Comparison of ENCODE assay signal across 37 cellular contexts in genomic region chr5:31579558-31579957, GRCh38. TPM values are rescaled to one million over a fixed set of nuclear protein-coding genes. Genes with fewer than 3 reads are reported as not detected.
"Had no signal": no experiment of that assay in that cellular context is flagged by ENCODE, and none has a peak within 500 bp of the region (broad histone marks: within the 10 kb centered on the region; RNA-seq: fewer than 3 reads in every experiment).

No MANE protein-coding gene starts in this region.

- ATAC-seq: activated CD8-positive, alpha-beta T cell treated with anti-CD3 and anti-CD28 coated beads for 36 hours; activated naive CD4-positive, alpha-beta T cell treated with anti-CD3 and anti-CD28 coated beads, Interleukin-2, amount 50 U/mL, for 72 hours; activated T-cell treated with anti-CD3 and anti-CD28 coated beads, Interleukin-2, amount 50 U/mL, for 4 hours; activated T-cell treated with anti-CD3 and anti-CD28 coated beads, Interleukin-2, amount 50 U/mL, for 72 hours; activated T-helper 17 cell treated with anti-CD3 and anti-CD28 coated beads, Interleukin-2, amount 50 U/mL, for 72 hours had no signal

- H3K4me1 Mint-ChIP-seq: activated B cell treated with CpG ODN at 0.5 μM for 24 hours; activated CD4-positive, alpha-beta T cell treated with anti-CD3 and anti-CD28 coated beads, Interleukin-2, amount 10 ng/mL, durations not matched to agents 24 days and 14 days; activated naive CD8-positive, alpha-beta T cell treated with anti-CD3 and anti-CD28 coated beads for 36 hours; activated T-helper 17 cell treated with anti-CD3 and anti-CD28 coated beads, Interleukin-2, amount 50 U/mL, for 72 hours; brain; central memory CD8-positive, alpha-beta T cell had no signal

- H3K27me3 Mint-ChIP-seq: brain had no signal

- H3K36me3 ChIP-seq: ascending aorta, cardiac muscle cell, WERI-Rb-1 had no signal

- H3K36me3 Mint-ChIP-seq: activated CD4-positive, alpha-beta memory T cell treated with anti-CD3 and anti-CD28 coated beads for 36 hours; activated naive CD4-positive, alpha-beta T cell treated with anti-CD3 and anti-CD28 coated beads, Interleukin-2, amount 50 U/mL, for 72 hours; activated naive CD8-positive, alpha-beta T cell treated with anti-CD3 and anti-CD28 coated beads for 36 hours; brain had no signal

- H3K27ac Mint-ChIP-seq: activated B cell treated with CpG ODN at 0.5 μM for 24 hours; activated CD4-positive, alpha-beta memory T cell treated with anti-CD3 and anti-CD28 coated beads for 36 hours; activated CD4-positive, alpha-beta T cell treated with anti-CD3 and anti-CD28 coated beads, Interleukin-2, amount 10 ng/mL, durations not matched to agents 24 days and 14 days; activated CD8-positive, alpha-beta T cell treated with anti-CD3 and anti-CD28 coated beads for 36 hours; activated naive CD4-positive, alpha-beta T cell treated with anti-CD3 and anti-CD28 coated beads for 36 hours; activated naive CD8-positive, alpha-beta T cell treated with anti-CD3 and anti-CD28 coated beads for 36 hours; activated T-cell treated with anti-CD3 and anti-CD28 coated beads, Interleukin-2, amount 50 U/mL, for 72 hours; activated T-helper 1 cell treated with anti-CD3 and anti-CD28 coated beads, Interleukin-12 subunit alpha, Interleukin-12 subunit beta, Interleukin-2, Interleukin-4 antibody, amounts not matched to agents 30 ng/mL and 10 ng/mL and 1 ng/mL, durations not matched to agents 14 hours and 24 hours and 36 hours; activated T-helper 17 cell treated with anti-CD3 and anti-CD28 coated beads, Interleukin-2, amount 50 U/mL, for 72 hours; brain; T-helper 1 cell treated with Interleukin-12 subunit alpha and Interleukin-12 subunit beta and Interleukin-4 antibody, amounts not matched to agents 30 μg/mL and 1 μg/mL, for 36 hours; T-helper 2 cell treated with Interferon-gamma antibody and Interleukin-4, amounts not matched to agents 5 μg/mL and 100 μg/mL, for 36 hours had no signal

- H3K27me3 ChIP-seq: ascending aorta, cardiac muscle cell had no signal

- H3K4me3 ChIP-seq: ascending aorta, cardiac muscle cell had no signal

- H3K4me1 ChIP-seq: ascending aorta had no signal

- H3K4me3 Mint-ChIP-seq: activated B cell treated with CpG ODN at 0.5 μM for 24 hours; activated CD4-positive, alpha-beta memory T cell treated with anti-CD3 and anti-CD28 coated beads for 36 hours; activated CD4-positive, alpha-beta T cell treated with anti-CD3 and anti-CD28 coated beads, Interleukin-2, amount 10 ng/mL, durations not matched to agents 24 days and 14 days; activated CD8-positive, alpha-beta T cell treated with anti-CD3 and anti-CD28 coated beads for 36 hours; activated naive CD4-positive, alpha-beta T cell treated with anti-CD3 and anti-CD28 coated beads for 36 hours; activated naive CD8-positive, alpha-beta T cell treated with anti-CD3 and anti-CD28 coated beads for 36 hours; activated T-cell treated with anti-CD3 and anti-CD28 coated beads, Interleukin-2, amount 50 U/mL, for 4 hours; activated T-cell treated with anti-CD3 and anti-CD28 coated beads, Interleukin-2, amount 50 U/mL, for 72 hours; activated T-helper 1 cell treated with anti-CD3 and anti-CD28 coated beads, Interleukin-12 subunit alpha, Interleukin-12 subunit beta, Interleukin-2, Interleukin-4 antibody, amounts not matched to agents 30 ng/mL and 10 ng/mL and 1 ng/mL, durations not matched to agents 14 hours and 24 hours and 36 hours; activated T-helper 17 cell treated with anti-CD3 and anti-CD28 coated beads, Interleukin-2, amount 50 U/mL, for 72 hours; brain; central memory CD8-positive, alpha-beta T cell; T-helper 1 cell treated with Interleukin-12 subunit alpha and Interleukin-12 subunit beta and Interleukin-4 antibody, amounts not matched to agents 30 μg/mL and 1 μg/mL, for 36 hours; T-helper 2 cell treated with Interferon-gamma antibody and Interleukin-4, amounts not matched to agents 5 μg/mL and 100 μg/mL, for 36 hours had no signal

- DNase-seq: activated B cell treated with CpG ODN at 0.5 μM for 24 hours; activated CD4-positive, alpha-beta memory T cell treated with anti-CD3 and anti-CD28 coated beads for 36 hours; activated CD4-positive, alpha-beta T cell treated with anti-CD3 and anti-CD28 coated beads for 4 hours; activated CD4-positive, alpha-beta T cell treated with anti-CD3 and anti-CD28 coated beads, Interleukin-2, amount 10 ng/mL, durations not matched to agents 24 days and 14 days; activated CD4-positive, alpha-beta T cell treated with anti-CD3 and anti-CD28 coated beads, Interleukin-2, amount 50 U/mL, for 1 hour; activated CD4-positive, alpha-beta T cell treated with anti-CD3 and anti-CD28 coated beads, Interleukin-2, amount 50 U/mL, for 4 hours; activated CD4-positive, CD25-positive, alpha-beta regulatory T cell treated with anti-CD3 and anti-CD28 coated beads, Interleukin-2, amount 50 U/mL, for 72 hours; activated CD8-positive, alpha-beta memory T cell treated with anti-CD3 and anti-CD28 coated beads, Interleukin-2, amount 50 U/mL, for 4 hours; activated CD8-positive, alpha-beta T cell treated with anti-CD3 and anti-CD28 coated beads for 36 hours; activated effector memory CD4-positive, alpha-beta T cell treated with anti-CD3 and anti-CD28 coated beads, Interleukin-2, amount 50 U/mL, for 16 hours; activated gamma-delta T cell treated with Interleukin-2 at 50 U/mL for 16 hours; activated naive CD4-positive, alpha-beta T cell; activated naive CD4-positive, alpha-beta T cell treated with anti-CD3 and anti-CD28 coated beads for 36 hours; activated naive CD4-positive, alpha-beta T cell treated with anti-CD3 and anti-CD28 coated beads, Interleukin-2, amount 50 U/mL, for 16 hours; activated naive CD8-positive, alpha-beta T cell treated with anti-CD3 and anti-CD28 coated beads for 36 hours; activated T-cell treated with anti-CD3 and anti-CD28 coated beads for 4 hours; activated T-cell treated with anti-CD3 and anti-CD28 coated beads, Interleukin-2, amount 50 U/mL, for 1 hour; activated T-cell treated with anti-CD3 and anti-CD28 coated beads, Interleukin-2, amount 50 U/mL, for 4 hours; activated T-cell treated with anti-CD3 and anti-CD28 coated beads, Interleukin-2, amount 50 U/mL, for 72 hours; amygdala; anterior cingulate cortex; caudate nucleus; cerebellar nuclear complex; T-helper 1 cell; T-helper 2 cell; T-helper 9 cell; WERI-Rb-1 had no signal

- FAIRE-seq: bronchial epithelial cell had no signal

- H3K9me3 ChIP-seq: ascending aorta had no signal

- H3K9me3 Mint-ChIP-seq: activated B cell treated with CpG ODN at 0.5 μM for 24 hours; activated CD4-positive, alpha-beta memory T cell treated with anti-CD3 and anti-CD28 coated beads for 36 hours; activated CD4-positive, alpha-beta T cell treated with anti-CD3 and anti-CD28 coated beads, Interleukin-2, amount 10 ng/mL, durations not matched to agents 24 days and 14 days; activated CD8-positive, alpha-beta T cell treated with anti-CD3 and anti-CD28 coated beads for 36 hours; activated naive CD4-positive, alpha-beta T cell treated with anti-CD3 and anti-CD28 coated beads for 36 hours; activated naive CD4-positive, alpha-beta T cell treated with anti-CD3 and anti-CD28 coated beads, Interleukin-2, amount 50 U/mL, for 72 hours; activated naive CD8-positive, alpha-beta T cell treated with anti-CD3 and anti-CD28 coated beads for 36 hours; activated T-cell treated with anti-CD3 and anti-CD28 coated beads, Interleukin-2, amount 50 U/mL, for 4 hours; activated T-cell treated with anti-CD3 and anti-CD28 coated beads, Interleukin-2, amount 50 U/mL, for 72 hours; activated T-helper 1 cell treated with anti-CD3 and anti-CD28 coated beads, Interleukin-12 subunit alpha, Interleukin-12 subunit beta, Interleukin-2, Interleukin-4 antibody, amounts not matched to agents 30 ng/mL and 10 ng/mL and 1 ng/mL, durations not matched to agents 14 hours and 24 hours and 36 hours; activated T-helper 17 cell treated with anti-CD3 and anti-CD28 coated beads, Interleukin-2, amount 50 U/mL, for 72 hours; central memory CD8-positive, alpha-beta T cell; T-helper 1 cell treated with Interleukin-12 subunit alpha and Interleukin-12 subunit beta and Interleukin-4 antibody, amounts not matched to agents 30 μg/mL and 1 μg/mL, for 36 hours; T-helper 2 cell treated with Interferon-gamma antibody and Interleukin-4, amounts not matched to agents 5 μg/mL and 100 μg/mL, for 36 hours had no signal

- H3K27ac ChIP-seq: ascending aorta, cardiac muscle cell, WERI-Rb-1 had no signal

RNA-seq across cellular contexts. Expression of gene PDZD2, which starts 59.4 kb away (rescaled TPM):
- total RNA-seq: activated CD4-positive, alpha-beta memory T cell treated with anti-CD3 and anti-CD28 coated beads for 36 hours; activated CD4-positive, alpha-beta T cell treated with anti-CD3 and anti-CD28 coated beads, Interleukin-2, amount 10 ng/mL, durations not matched to agents 24 days and 14 days; activated CD8-positive, alpha-beta T cell treated with anti-CD3 and anti-CD28 coated beads for 36 hours; activated T-helper 1 cell treated with anti-CD3 and anti-CD28 coated beads, Interleukin-12 subunit alpha, Interleukin-12 subunit beta, Interleukin-2, Interleukin-4 antibody, amounts not matched to agents 30 ng/mL and 10 ng/mL and 1 ng/mL, durations not matched to agents 14 hours and 24 hours and 36 hours had no signal
